Comparison of ENCODE assay signal across 30 cellular contexts in the genomic region with DNA sequence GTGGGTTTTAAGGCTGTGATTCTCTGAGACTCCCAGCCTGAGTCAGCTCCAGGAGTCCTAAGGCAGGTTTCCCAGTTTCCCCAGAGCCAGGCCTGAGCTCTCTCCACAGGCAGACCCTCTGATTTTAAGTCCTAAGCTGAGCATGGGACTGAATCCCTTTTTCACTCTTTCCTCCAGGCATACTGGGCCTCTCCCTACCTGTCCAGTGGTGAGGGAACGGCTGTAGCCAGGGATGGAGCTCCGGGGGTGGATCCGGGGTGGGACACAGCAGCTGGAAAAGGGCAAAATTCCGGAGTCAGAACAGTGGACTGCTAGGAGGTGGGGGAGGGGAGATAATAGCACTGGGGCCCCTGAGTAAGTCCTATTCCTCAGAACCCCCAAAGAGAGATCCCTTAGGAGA. TPM values are rescaled to one million over a fixed set of nuclear protein-coding genes. Genes with fewer than 3 reads are reported as not detected.
"Had no signal": no experiment of that assay in that cellular context is flagged by ENCODE, and none has a peak within 500 bp of the region (broad histone marks: within the 10 kb centered on the region; RNA-seq: fewer than 3 reads in every experiment).

No MANE protein-coding gene starts in this region.

- H3K9ac ChIP-seq: parathyroid adenoma had no signal

- H3K36me3 ChIP-seq: neutrophil, ovary, right lobe of liver, sigmoid colon, stomach, thoracic aorta, thyroid gland, tibial nerve, upper lobe of left lung, vagina had no signal

- DNase-seq: nephron progenitor cell; nucleus accumbens; ovary; posterior cingulate gyrus; psoas muscle; right cardiac atrium; sigmoid colon; small intestine; stimulated activated CD4-positive, alpha-beta T cell treated with anti-CD3 and anti-CD28 coated beads, Interleukin-15, amount 100 ng/mL, for 24 hours; stimulated activated CD4-positive, alpha-beta T cell treated with anti-CD3 and anti-CD28 coated beads, Interleukin-2, amount 100 ng/mL, for 24 hours; stimulated activated CD4-positive, alpha-beta T cell treated with anti-CD3 and anti-CD28 coated beads, Interleukin-2, amount 100 ng/mL, for 48 hours; stimulated activated CD4-positive, alpha-beta T cell treated with anti-CD3 and anti-CD28 coated beads, Interleukin-4, amount 100 ng/mL, for 24 hours; stimulated activated naive B cell treated with anti-CD40 and anti-IgM and Interleukin-4, amounts not matched to agents 10 μg/mL and 1 μg/mL and 100 μg/mL, for 72 hours; stimulated activated naive CD4-positive, alpha-beta T cell treated with Interleukin-2 at 50 U/mL for 16 hours; stomach; thyroid gland; trophoblast cell had no signal

- H3K9me3 Mint-ChIP-seq: natural killer cell treated with Interleukin-12 subunit alpha and Interleukin-12 subunit beta and Interleukin-15 and Interleukin-18, amount 100 ng/mL, for 72 hours; neural crest cell; stimulated activated effector memory CD8-positive, alpha-beta T cell treated with anti-CD3 and anti-CD28 coated beads, Interleukin-12 subunit alpha, Interleukin-12 subunit beta, amount 100 ng/mL, for 72 hours; stimulated activated naive B cell treated with anti-CD40 and anti-IgM and Interleukin-4, amounts not matched to agents 10 μg/mL and 1 μg/mL and 100 μg/mL, for 72 hours; stimulated activated naive CD8-positive, alpha-beta T cell treated with anti-CD3 and anti-CD28 coated beads, Interleukin-15, Interleukin-2, amounts not matched to agents 100 ng/mL and 50 ng/mL, for 24 hours had no signal

- H3K4me1 Mint-ChIP-seq: neural crest cell; stimulated activated effector memory CD8-positive, alpha-beta T cell treated with anti-CD3 and anti-CD28 coated beads, Interleukin-12 subunit alpha, Interleukin-12 subunit beta, amount 100 ng/mL, for 72 hours had no signal

- H3K36me3 Mint-ChIP-seq: natural killer cell treated with Interleukin-12 subunit alpha and Interleukin-12 subunit beta and Interleukin-15 and Interleukin-18, amount 100 ng/mL, for 72 hours; stimulated activated effector memory CD8-positive, alpha-beta T cell treated with anti-CD3 and anti-CD28 coated beads, Interleukin-12 subunit alpha, Interleukin-12 subunit beta, amount 100 ng/mL, for 72 hours had no signal

- H3K27ac ChIP-seq: neutrophil, ovary, parathyroid adenoma, psoas muscle, right lobe of liver, sigmoid colon, stomach, thoracic aorta, thyroid gland, tibial nerve, upper lobe of left lung, vagina had no signal

- H3K27me3 ChIP-seq: ovary, right lobe of liver, sigmoid colon, thyroid gland, upper lobe of left lung, vagina had no signal

- ATAC-seq: psoas muscle; right cardiac atrium; right lobe of liver; stimulated activated effector memory CD8-positive, alpha-beta T cell treated with anti-CD3 and anti-CD28 coated beads, Interleukin-12 subunit alpha, Interleukin-12 subunit beta, amount 100 ng/mL, for 72 hours; stimulated activated naive B cell treated with anti-CD40 and anti-IgM and Interleukin-4, amounts not matched to agents 10 μg/mL and 1 μg/mL and 100 μg/mL, for 72 hours had no signal

- H3K4me3 Mint-ChIP-seq: natural killer cell treated with Interleukin-12 subunit alpha and Interleukin-12 subunit beta and Interleukin-15 and Interleukin-18, amount 100 ng/mL, for 72 hours; nephron progenitor cell; neural crest cell; stimulated activated effector memory CD8-positive, alpha-beta T cell treated with anti-CD3 and anti-CD28 coated beads, Interleukin-12 subunit alpha, Interleukin-12 subunit beta, amount 100 ng/mL, for 72 hours; stimulated activated naive B cell treated with anti-CD40 and anti-IgM and Interleukin-4, amounts not matched to agents 10 μg/mL and 1 μg/mL and 100 μg/mL, for 72 hours; stimulated activated naive CD8-positive, alpha-beta T cell treated with anti-CD3 and anti-CD28 coated beads, Interleukin-15, Interleukin-2, amounts not matched to agents 100 ng/mL and 50 ng/mL, for 24 hours had no signal

- H3K4me3 ChIP-seq: ovary, psoas muscle, right lobe of liver, sigmoid colon, stomach, thoracic aorta, thyroid gland, tibial nerve, upper lobe of left lung, vagina had no signal

- H3K4me1 ChIP-seq: parathyroid adenoma, psoas muscle, right lobe of liver, sigmoid colon, stomach, thyroid gland, tibial nerve, upper lobe of left lung, vagina had no signal

- H3K27me3 Mint-ChIP-seq: stimulated activated naive B cell treated with anti-CD40 and anti-IgM and Interleukin-4, amounts not matched to agents 10 μg/mL and 1 μg/mL and 100 μg/mL, for 72 hours had no signal

- H3K27ac Mint-ChIP-seq: natural killer cell treated with Interleukin-12 subunit alpha and Interleukin-12 subunit beta and Interleukin-15 and Interleukin-18, amount 100 ng/mL, for 72 hours; nephron progenitor cell; progenitor cell of endocrine pancreas; stimulated activated effector memory CD8-positive, alpha-beta T cell treated with anti-CD3 and anti-CD28 coated beads, Interleukin-12 subunit alpha, Interleukin-12 subunit beta, amount 100 ng/mL, for 72 hours; stimulated activated naive B cell treated with anti-CD40 and anti-IgM and Interleukin-4, amounts not matched to agents 10 μg/mL and 1 μg/mL and 100 μg/mL, for 72 hours; stimulated activated naive CD8-positive, alpha-beta T cell treated with anti-CD3 and anti-CD28 coated beads, Interleukin-15, Interleukin-2, amounts not matched to agents 100 ng/mL and 50 ng/mL, for 24 hours had no signal

- H3K9me3 ChIP-seq: neutrophil, ovary, psoas muscle, right lobe of liver, sigmoid colon, stomach, thoracic aorta, thyroid gland, tibial nerve, upper lobe of left lung, vagina had no signal

RNA-seq across cellular contexts. Expression of a gene that starts 30.0 kb away (rescaled TPM):
- total RNA-seq: skeletal muscle tissue, vagina had no signal
